ENCODE assay signal across 1 cellular context in the genomic region with DNA sequence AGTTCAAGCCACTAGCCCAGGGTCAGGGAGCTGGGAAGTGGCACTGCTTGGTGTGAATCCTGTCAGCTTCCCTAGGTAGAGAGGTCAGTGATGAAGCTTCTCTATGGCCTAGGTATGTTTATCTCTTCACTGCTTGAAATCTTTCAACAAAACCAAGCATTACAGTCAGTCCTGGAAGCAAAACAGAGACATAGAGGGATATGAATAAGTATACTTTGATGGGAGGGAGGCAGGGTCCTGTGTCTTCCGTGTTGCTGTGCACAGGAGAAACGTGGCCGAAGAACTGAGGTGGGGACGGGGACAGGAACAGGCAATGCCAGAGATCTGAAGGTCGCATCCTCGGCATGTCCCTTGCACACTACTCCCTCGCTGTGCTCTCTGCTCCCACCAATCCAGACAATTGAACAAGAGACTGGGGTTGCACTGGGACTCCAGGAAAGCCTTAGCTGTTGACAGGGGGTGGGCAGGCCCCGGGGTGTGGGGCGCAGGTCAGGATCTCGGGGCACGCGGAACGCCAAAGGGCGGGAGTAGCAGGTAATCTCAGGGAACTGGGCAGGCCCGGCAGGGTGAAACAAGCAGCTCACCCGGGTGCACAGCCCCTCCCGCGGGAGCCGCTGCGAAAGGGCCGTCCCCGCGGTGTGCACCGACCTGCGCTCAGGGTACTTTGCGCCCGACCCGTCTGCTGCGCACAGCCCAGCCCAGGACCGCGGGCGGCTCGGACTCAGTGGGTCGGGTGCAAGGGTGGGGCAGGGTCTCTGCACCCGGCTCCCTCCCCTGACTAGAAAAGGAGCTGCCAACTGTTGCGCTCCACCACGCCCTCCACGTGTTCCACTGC.
TF ChIP-seq lines count a peak whose summit lies in the region.

Gene MT1H, plus strand, starts transcription at position 810 of the 835 bp plus-strand sequence. CDS start 71 bp downstream, outside the sequence.

TF ChIP-seq in GM23338, 12 proteins besides CTCF, POLR2A, EP300 and RAD21 (continued from another document):
- TF ChIP-seq ZNF462 (CRISPR knock-in tag; IDR thresholded peaks at IDR 0.05), result no peak
- TF ChIP-seq NANOG (IDR thresholded peaks at IDR 0.05; ENCODE audit: borderline replicate concordance), result no peak
- no peak for TF ChIP-seq JUNB (IDR thresholded peaks at IDR 0.05; ENCODE audit: unreplicated experiment)
- TF ChIP-seq POLR2AphosphoS5 (IDR thresholded peaks at IDR 0.05; ENCODE audit: low read depth), result no peak
- TF ChIP-seq ZNF331 (CRISPR knock-in tag; IDR thresholded peaks at IDR 0.05; ENCODE audit: low read depth), result no peak
- TF ChIP-seq EZH2 (IDR thresholded peaks at IDR 0.05; ENCODE audit: low read depth, unreplicated experiment), result peak; percentile 91
- TF ChIP-seq ETS1 (IDR thresholded peaks at IDR 0.05), result no peak
- no peak for TF ChIP-seq REST (IDR thresholded peaks at IDR 0.05; ENCODE audit: unreplicated experiment)
- TF ChIP-seq ZNF114 (CRISPR knock-in tag; IDR thresholded peaks at IDR 0.05), result no peak
TF ChIP-seq in GM23338: peak in this region for 2.
